11 cellular contexts compared by ENCODE assay signal in the genomic region with DNA sequence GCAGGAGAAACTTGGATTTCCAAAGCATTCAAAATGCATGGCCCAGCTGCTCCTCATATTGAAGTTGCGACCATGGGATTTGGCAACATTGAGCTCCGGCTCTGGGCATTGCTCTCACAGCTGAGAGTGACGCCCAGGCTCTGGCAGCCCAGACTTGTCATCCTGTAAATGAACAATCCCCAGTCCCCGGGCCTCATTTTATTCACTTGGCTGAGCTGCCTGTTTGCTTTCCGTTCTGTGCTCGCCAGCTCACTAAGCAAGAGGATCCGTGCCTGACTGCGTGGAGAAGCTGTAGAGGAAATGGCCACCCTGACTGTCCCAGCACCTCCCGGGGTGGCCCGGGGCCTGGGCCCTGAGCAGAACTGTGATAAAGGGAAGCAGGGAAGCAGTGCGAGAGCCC.
DNase-seq lines count a peak whose midpoint lies in the region; ATAC-seq and FAIRE-seq lines count a peak whose summit lies in the region.
"Had no signal": no experiment of that assay in that cellular context is flagged by ENCODE, and none has a peak within 500 bp of the region (broad histone marks: within the 10 kb centered on the region; RNA-seq: fewer than 3 reads in every experiment).

No MANE protein-coding gene starts in this region.

- H3K4me1 ChIP-seq in SJCRH30 (peaks cover 15% of the 10 kb centered on the region), muscle layer of colon (ENCODE audit: insufficient read depth, low read length) (peaks cover 52% of the 10 kb centered on the region)
- H3K4me1 ChIP-seq: A549 had no signal

- POLR2A ChIA-PET in activated CD8-positive, alpha-beta T cell treated with anti-CD3 and anti-CD28 coated beads, Interleukin-2, amount 10 ng/mL, durations not matched to agents 7 days and 5 days (lab: Charles Lee), result no interaction called here

- no peaks in the 10 kb centered on the region for H3K9me3 Mint-ChIP-seq in activated CD8-positive, alpha-beta T cell treated with anti-CD3 and anti-CD28 coated beads, Interleukin-2, amount 10 ng/mL, durations not matched to agents 7 days and 5 days (ENCODE audit: insufficient read depth)

- no peak overlapping the region for H3K4me3 Mint-ChIP-seq in activated CD8-positive, alpha-beta T cell treated with anti-CD3 and anti-CD28 coated beads, Interleukin-2, amount 10 ng/mL, durations not matched to agents 7 days and 5 days

- DNase-seq in ACHN, result peak; percentile 84
- peak; percentile 29 to 54 for DNase-seq in SJCRH30
- DNase-seq in frontal cortex (ENCODE audit: low spot score in 2 of 2), result peak; percentile 24 to 54
- no peak for DNase-seq in NCI-H2107 treated with DMSO at 0.1 percent for 48 hours (lab: John Stamatoyannopoulos, UW; ENCODE audit: unreplicated experiment)
- no peak for DNase-seq in effector CD4-positive, alpha-beta T cell
- DNase-seq in NCI-H2171 (lab: John Stamatoyannopoulos, UW), result no peak
- no peak for DNase-seq in activated CD8-positive, alpha-beta T cell treated with anti-CD3 and anti-CD28 coated beads, Interleukin-2, amount 10 ng/mL, durations not matched to agents 7 days and 5 days
- DNase-seq: activated CD8-positive, alpha-beta memory T cell treated with anti-CD3 and anti-CD28 coated beads, Interleukin-2, amount 50 U/mL, for 48 hours; PC-9 had no signal

- ATAC-seq in activated CD8-positive, alpha-beta T cell treated with anti-CD3 and anti-CD28 coated beads, Interleukin-2, amount 10 ng/mL, durations not matched to agents 7 days and 5 days, result no peak
- ATAC-seq: A549 had no signal

- in situ Hi-C loops in ACHN (cut with HindIII; ENCODE audit: low pct_ligation_motif_present, low pct_unique_long_range_greater_than_20kb, low sequenced_read_pairs), result no loop called here

- H3K36me3 ChIP-seq in SJCRH30 (no peaks in the 10 kb centered on the region), muscle layer of colon (ENCODE audit: insufficient read depth, low read length) (no peaks in the 10 kb centered on the region)

- peaks cover 3% of the 10 kb centered on the region for H3K27me3 Mint-ChIP-seq in activated CD8-positive, alpha-beta T cell treated with anti-CD3 and anti-CD28 coated beads, Interleukin-2, amount 10 ng/mL, durations not matched to agents 7 days and 5 days (ENCODE audit: low read depth)

- H3K9me3 ChIP-seq in SJCRH30 (replicated peaks), result no peaks in the 10 kb centered on the region; the same call in 1 of the 2 replicates
- no peaks in the 10 kb centered on the region for H3K9me3 ChIP-seq in muscle layer of colon (ENCODE audit: low read length)
- H3K9me3 ChIP-seq: A549 had no signal

- CTCF ChIA-PET in activated CD8-positive, alpha-beta T cell treated with anti-CD3 and anti-CD28 coated beads, Interleukin-2, amount 10 ng/mL, durations not matched to agents 7 days and 5 days (lab: Charles Lee), result no interaction called here

- H3K4me3 ChIP-seq in SJCRH30, result no peak overlapping the region
- H3K4me3 ChIP-seq in muscle layer of colon (ENCODE audit: low read depth in 1 of 2, low read length in 2 of 2), result peak overlapping the region in 1 of 2 donors; percentile 12
- H3K4me3 ChIP-seq: A549, PC-9 had no signal

- no peaks in the 10 kb centered on the region for H3K36me3 Mint-ChIP-seq in activated CD8-positive, alpha-beta T cell treated with anti-CD3 and anti-CD28 coated beads, Interleukin-2, amount 10 ng/mL, durations not matched to agents 7 days and 5 days (ENCODE audit: low read depth)

- H3K27ac Mint-ChIP-seq in activated CD8-positive, alpha-beta T cell treated with anti-CD3 and anti-CD28 coated beads, Interleukin-2, amount 10 ng/mL, durations not matched to agents 7 days and 5 days, result no peak overlapping the region

- no peaks in the 10 kb centered on the region for H3K4me1 Mint-ChIP-seq in activated CD8-positive, alpha-beta T cell treated with anti-CD3 and anti-CD28 coated beads, Interleukin-2, amount 10 ng/mL, durations not matched to agents 7 days and 5 days (ENCODE audit: low read depth)

- H3K27ac ChIP-seq in SJCRH30 (no peak overlapping the region), muscle layer of colon (ENCODE audit: low read depth, low read length) (peak overlapping the region; percentile 4)
- H3K27ac ChIP-seq: A549, PC-9 had no signal

- no peak for FAIRE-seq in frontal cortex (lab: Jason Lieb, UNC)
- FAIRE-seq: A549 had no signal

- no peaks in the 10 kb centered on the region for H3K27me3 ChIP-seq in SJCRH30
- H3K27me3 ChIP-seq in muscle layer of colon (ENCODE audit: control insufficient read depth in 1 of 2, insufficient read depth in 2 of 2, low read length in 2 of 2), result no peaks in the 10 kb centered on the region

- no peak overlapping the region for H3K9ac ChIP-seq in muscle layer of colon (ENCODE audit: low read length)

Comparison
In these comparisons a context has a peak if more than half of its experiments do, and no peak if none do; other contexts are left out.
1. DNase-seq: peak in ACHN (single experiment), SJCRH30 (2 of 2) and frontal cortex (2 of 2); none in NCI-H2107 treated with DMSO at 0.1 percent for 48 hours (single experiment), effector CD4-positive, alpha-beta T cell (single experiment), NCI-H2171 (single experiment) and activated CD8-positive, alpha-beta T cell treated with anti-CD3 and anti-CD28 coated beads, Interleukin-2, amount 10 ng/mL, durations not matched to agents 7 days and 5 days (single experiment).